35 cellular contexts compared by ENCODE assay signal in genomic region chr7:33601081-33601480, GRCh38.
"Had no signal": no experiment of that assay in that cellular context is flagged by ENCODE, and none has a peak within 500 bp of the region (broad histone marks: within the 10 kb centered on the region; RNA-seq: fewer than 3 reads in every experiment).

No MANE protein-coding gene starts in this region.

- H3K27me3 ChIP-seq: ascending aorta, cardiac muscle cell, colonic mucosa, dorsolateral prefrontal cortex, pancreas, stomach, thyroid gland, upper lobe of left lung, vagina had no signal

- H3K36me3 ChIP-seq: ascending aorta, cardiac muscle cell, colonic mucosa, pancreas, upper lobe of left lung, vagina had no signal

- H3K4me3 ChIP-seq: ascending aorta, cardiac muscle cell, colonic mucosa, dorsolateral prefrontal cortex, pancreas, stomach, thyroid gland, upper lobe of left lung, vagina had no signal

- DNase-seq: activated B cell treated with CpG ODN at 0.5 μM for 24 hours; activated CD4-positive, alpha-beta T cell treated with anti-CD3 and anti-CD28 coated beads for 36 hours; activated CD4-positive, alpha-beta T cell treated with anti-CD3 and anti-CD28 coated beads, Interleukin-2, amount 50 U/mL, for 48 hours; activated CD8-positive, alpha-beta memory T cell treated with anti-CD3 and anti-CD28 coated beads for 24 hours; activated effector memory CD4-positive, alpha-beta T cell treated with anti-CD3 and anti-CD28 coated beads, Interleukin-2, amount 50 U/mL, for 16 hours; activated naive CD4-positive, alpha-beta T cell treated with anti-CD3 and anti-CD28 coated beads for 36 hours; activated naive CD8-positive, alpha-beta T cell treated with anti-CD3 and anti-CD28 coated beads for 36 hours; activated T-cell treated with anti-CD3 and anti-CD28 coated beads, Interleukin-2, amount 50 U/mL, for 1 hour; cerebellar nuclear complex; colonic mucosa; dorsolateral prefrontal cortex; effector memory CD8-positive, alpha-beta T cell; foreskin fibroblast; head of caudate nucleus; hippocampal formation; immature natural killer cell; kidney; left colon; mammary epithelial cell; midbrain; naive thymus-derived CD4-positive, alpha-beta T cell; nucleus accumbens; pancreas; right cardiac atrium; stimulated activated CD4-positive, alpha-beta T cell treated with anti-CD3 and anti-CD28 coated beads, Interleukin-15, amount 100 ng/mL, for 24 hours; stimulated activated CD4-positive, alpha-beta T cell treated with anti-CD3 and anti-CD28 coated beads, Interleukin-2, amount 100 ng/mL, for 24 hours; stimulated activated naive B cell treated with anti-CD40 and anti-IgM and Interleukin-4, amounts not matched to agents 10 μg/mL and 1 μg/mL and 100 μg/mL, for 72 hours; stomach; T-helper 2 cell; thyroid gland; upper lobe of left lung had no signal

- H3K9me3 ChIP-seq: ascending aorta, colonic mucosa, pancreas, stomach, thyroid gland, upper lobe of left lung, vagina had no signal

- ATAC-seq: activated CD4-positive, alpha-beta T cell treated with anti-CD3 and anti-CD28 coated beads for 36 hours; effector memory CD8-positive, alpha-beta T cell; esophagus mucosa; naive thymus-derived CD4-positive, alpha-beta T cell; pancreas; right cardiac atrium; stimulated activated naive B cell treated with anti-CD40 and anti-IgM and Interleukin-4, amounts not matched to agents 10 μg/mL and 1 μg/mL and 100 μg/mL, for 72 hours had no signal

- H3K27ac ChIP-seq: ascending aorta, cardiac muscle cell, colonic mucosa, dorsolateral prefrontal cortex, pancreas, stomach, thyroid gland, upper lobe of left lung, vagina had no signal

- H3K4me1 ChIP-seq: ascending aorta, colonic mucosa, pancreas, stomach, thyroid gland, vagina had no signal
